In the genomic region with DNA sequence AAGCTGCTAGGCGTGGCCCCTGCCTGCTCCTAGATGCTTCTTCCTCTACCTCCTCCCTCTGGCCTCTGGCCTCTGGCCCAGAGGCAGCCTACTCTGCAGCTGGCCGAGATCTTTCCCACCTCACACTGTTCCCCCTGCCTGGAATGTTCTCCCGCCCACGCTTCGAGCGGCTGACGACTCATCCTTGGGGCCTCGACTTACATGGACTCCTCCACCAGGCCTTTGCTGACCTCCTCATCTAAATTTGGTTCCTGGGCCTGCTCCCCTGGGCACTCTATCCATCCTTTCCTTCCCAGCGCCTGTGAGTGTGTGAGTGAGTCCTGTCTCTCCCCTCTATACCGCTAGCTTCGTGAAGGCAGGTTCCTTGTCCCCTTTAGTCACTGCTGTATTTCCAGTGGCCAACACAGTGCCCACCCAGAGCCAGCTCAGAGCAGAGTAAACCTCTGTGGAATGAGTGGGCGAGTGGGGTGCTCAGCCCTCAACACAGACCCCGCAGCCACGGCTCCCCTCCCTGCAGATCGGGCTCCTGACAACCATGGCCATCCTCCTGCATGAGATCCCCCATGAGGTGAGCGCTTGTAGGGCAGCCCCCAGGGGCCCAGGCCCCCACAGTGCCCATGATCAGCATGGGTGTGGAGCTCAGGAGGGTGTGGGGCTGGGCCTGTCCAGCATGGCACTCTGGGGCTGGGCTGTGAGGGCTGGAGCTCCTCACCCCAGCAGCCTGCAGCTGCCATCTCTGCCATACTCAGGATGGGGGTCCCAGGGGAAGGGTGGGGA, we compare ENCODE assay signal across 12 cellular contexts. TPM values are rescaled to one million over a fixed set of nuclear protein-coding genes. Genes with fewer than 3 reads are reported as not detected.
DNase-seq lines count a peak whose midpoint lies in the region; ATAC-seq, FAIRE-seq and TF ChIP-seq lines count a peak whose summit lies in the region.
"Had no signal": no experiment of that assay in that cellular context is flagged by ENCODE, and none has a peak within 500 bp of the region (broad histone marks: within the 10 kb centered on the region; RNA-seq: fewer than 3 reads in every experiment).

No MANE protein-coding gene starts in this region.

- peak overlapping the region; percentile 65 for H3K9ac ChIP-seq in astrocyte (ENCODE audit: low read length)

- no peaks in the 10 kb centered on the region for H3K9me3 Mint-ChIP-seq in astrocyte (ENCODE audit: unreplicated experiment)
- H3K9me3 Mint-ChIP-seq in activated T-helper 2 cell treated with anti-CD3 and anti-CD28 coated beads, Interferon-gamma antibody, Interleukin-2, Interleukin-4, amounts not matched to agents 10 μg/mL and 5 μg/mL and 100 μg/mL, durations not matched to agents 14 hours and 24 hours and 36 hours, result no peaks in the 10 kb centered on the region

- H3K9me3 ChIP-seq in astrocyte (ENCODE audit: insufficient read depth, low read depth, low read length) (no peaks in the 10 kb centered on the region), SJCRH30 (replicated peaks) (no peaks in the 10 kb centered on the region)

- DNase-seq in HT1080 (ENCODE audit: low read depth), result peak; percentile 21
- DNase-seq in astrocyte (ENCODE audit: low read depth), result peak; percentile 75
- DNase-seq in kidney tubule cell (ENCODE audit: low spot score), result peak; percentile 44
- DNase-seq in stromal cell of bone marrow (ENCODE audit: low read depth), result peak; percentile 18
- DNase-seq in SJCRH30, result no peak
- DNase-seq in RPMI8226, result no peak
- no peak for DNase-seq in activated T-helper 2 cell treated with anti-CD3 and anti-CD28 coated beads, Interferon-gamma antibody, Interleukin-2, Interleukin-4, amounts not matched to agents 10 μg/mL and 5 μg/mL and 100 μg/mL, durations not matched to agents 14 hours and 24 hours and 36 hours (ENCODE audit: low spot score)
- DNase-seq: SHP77 treated with DMSO at 0.1 percent for 48 hours had no signal

- H4K20me1 ChIP-seq in astrocyte (ENCODE audit: insufficient read depth, low read length), result peaks cover 48% of the 10 kb centered on the region

- no peak overlapping the region for H2AFZ ChIP-seq in astrocyte (ENCODE audit: low read depth, low read length)

- ATAC-seq in GM19397 (IDR thresholded peaks at IDR 0.05; ENCODE audit: unreplicated experiment), result no peak

- peak overlapping the region; percentile 2 for H3K4me3 Mint-ChIP-seq in astrocyte (ENCODE audit: unreplicated experiment)
- no peak overlapping the region for H3K4me3 Mint-ChIP-seq in activated T-helper 2 cell treated with anti-CD3 and anti-CD28 coated beads, Interferon-gamma antibody, Interleukin-2, Interleukin-4, amounts not matched to agents 10 μg/mL and 5 μg/mL and 100 μg/mL, durations not matched to agents 14 hours and 24 hours and 36 hours (ENCODE audit: low read depth)

- H3K36me3 ChIP-seq in astrocyte (ENCODE audit: insufficient read depth, low read length), result peaks cover 25% of the 10 kb centered on the region
- H3K36me3 ChIP-seq in SJCRH30, result peaks cover 20% of the 10 kb centered on the region

- H3K4me1 Mint-ChIP-seq in astrocyte (ENCODE audit: low read depth, unreplicated experiment), result peaks cover 34% of the 10 kb centered on the region
- H3K4me1 Mint-ChIP-seq in activated T-helper 2 cell treated with anti-CD3 and anti-CD28 coated beads, Interferon-gamma antibody, Interleukin-2, Interleukin-4, amounts not matched to agents 10 μg/mL and 5 μg/mL and 100 μg/mL, durations not matched to agents 14 hours and 24 hours and 36 hours (ENCODE audit: low read depth), result peaks cover under 1% of the 10 kb centered on the region

- H3K27ac ChIP-seq in astrocyte (ENCODE audit: low read depth, low read length), result peak overlapping the region; percentile 42
- no peak overlapping the region for H3K27ac ChIP-seq in SJCRH30

- H3K4me2 ChIP-seq in astrocyte (ENCODE audit: low read length), result peak overlapping the region; percentile 32

- peak overlapping the region; percentile 77 for H3K27ac Mint-ChIP-seq in astrocyte (ENCODE audit: unreplicated experiment)
- no peak overlapping the region for H3K27ac Mint-ChIP-seq in activated T-helper 2 cell treated with anti-CD3 and anti-CD28 coated beads, Interferon-gamma antibody, Interleukin-2, Interleukin-4, amounts not matched to agents 10 μg/mL and 5 μg/mL and 100 μg/mL, durations not matched to agents 14 hours and 24 hours and 36 hours

- FAIRE-seq in astrocyte (lab: Jason Lieb, UNC), result no peak
- FAIRE-seq: islet of Langerhans had no signal

- H3K36me3 Mint-ChIP-seq in astrocyte (ENCODE audit: low read depth, unreplicated experiment), result peaks cover 13% of the 10 kb centered on the region
- peaks cover 24% of the 10 kb centered on the region for H3K36me3 Mint-ChIP-seq in activated T-helper 2 cell treated with anti-CD3 and anti-CD28 coated beads, Interferon-gamma antibody, Interleukin-2, Interleukin-4, amounts not matched to agents 10 μg/mL and 5 μg/mL and 100 μg/mL, durations not matched to agents 14 hours and 24 hours and 36 hours (ENCODE audit: low read depth)

- peaks cover 44% of the 10 kb centered on the region for H3K79me2 ChIP-seq in astrocyte (ENCODE audit: insufficient read depth, low read length)

- H3K4me1 ChIP-seq in astrocyte (ENCODE audit: insufficient read depth, low read length) (peaks cover 61% of the 10 kb centered on the region), SJCRH30 (peaks cover 26% of the 10 kb centered on the region)

- H3K27me3 ChIP-seq in astrocyte (ENCODE audit: insufficient read depth, low read length) (no peaks in the 10 kb centered on the region), SJCRH30 (no peaks in the 10 kb centered on the region)

- intact Hi-C loops in activated T-helper 2 cell treated with anti-CD3 and anti-CD28 coated beads, Interferon-gamma antibody, Interleukin-2, Interleukin-4, amounts not matched to agents 10 μg/mL and 5 μg/mL and 100 μg/mL, durations not matched to agents 14 hours and 24 hours and 36 hours (cut with micrococcal nuclease), result no loop called here

- H3K4me3 ChIP-seq in astrocyte (ENCODE audit: insufficient read depth, low read depth, low read length) (no peak overlapping the region), SJCRH30 (no peak overlapping the region)

- TF ChIP-seq CTCF in astrocyte (IDR thresholded peaks at IDR 0.05; ENCODE audit: insufficient read depth, low read depth, low read length), result no peak

- H3K27me3 Mint-ChIP-seq in astrocyte (ENCODE audit: low read depth, unreplicated experiment), result no peaks in the 10 kb centered on the region
- H3K27me3 Mint-ChIP-seq in activated T-helper 2 cell treated with anti-CD3 and anti-CD28 coated beads, Interferon-gamma antibody, Interleukin-2, Interleukin-4, amounts not matched to agents 10 μg/mL and 5 μg/mL and 100 μg/mL, durations not matched to agents 14 hours and 24 hours and 36 hours (ENCODE audit: low read depth), result no peaks in the 10 kb centered on the region

RNA-seq across cellular contexts. Expression of gene SLC39A13, which starts 5.7 kb away (rescaled TPM):
- total RNA-seq in HT1080 (2014; rRNA removed; shearing (Covaris generic)), result 51.9 and 69.9 TPM in 2 replicates
- 59.7 and 59.9 TPM in 2 replicates for polyA plus RNA-seq in HT1080 (2015; cell fraction: cytosol; rRNA removed)
- 176 and 192 TPM in 2 replicates for polyA plus RNA-seq in HT1080 (2015; cell fraction: nucleus; rRNA removed)
- 76.6 and 92.7 TPM in 2 replicates for total RNA-seq in astrocyte
- 17.3 and 24.4 TPM in 2 replicates for total RNA-seq in SJCRH30 (2014; rRNA removed; shearing (Covaris generic))
- 12.5 and 15.2 TPM in 2 replicates for total RNA-seq in activated T-helper 2 cell treated with anti-CD3 and anti-CD28 coated beads, Interferon-gamma antibody, Interleukin-2, Interleukin-4, amounts not matched to agents 10 μg/mL and 5 μg/mL and 100 μg/mL, durations not matched to agents 14 hours and 24 hours and 36 hours

RNA-seq across cellular contexts. Expression of gene PSMC3, which starts 12.1 kb away (rescaled TPM):
- total RNA-seq in HT1080 (2014; rRNA removed; shearing (Covaris generic)), result 222 and 245 TPM in 2 replicates
- polyA plus RNA-seq in HT1080 (2015; cell fraction: cytosol; rRNA removed), result 153 and 176 TPM in 2 replicates
- polyA plus RNA-seq in HT1080 (2015; cell fraction: nucleus; rRNA removed), result 175 and 182 TPM in 2 replicates
- 124 and 130 TPM in 2 replicates for total RNA-seq in astrocyte
- total RNA-seq in SJCRH30 (2014; rRNA removed; shearing (Covaris generic)), result 236 and 258 TPM in 2 replicates
- total RNA-seq in activated T-helper 2 cell treated with anti-CD3 and anti-CD28 coated beads, Interferon-gamma antibody, Interleukin-2, Interleukin-4, amounts not matched to agents 10 μg/mL and 5 μg/mL and 100 μg/mL, durations not matched to agents 14 hours and 24 hours and 36 hours, result 214 and 219 TPM in 2 replicates

RNA-seq across cellular contexts. Expression of gene RAPSN, which starts 34.8 kb away (rescaled TPM):
- not detected in 2 replicates for total RNA-seq in HT1080 (2014; rRNA removed; shearing (Covaris generic))
- not detected in 2 replicates for polyA plus RNA-seq in HT1080 (2015; cell fraction: cytosol; rRNA removed)
- 0.31 TPM in 1 of 2 replicates, not detected in the other for polyA plus RNA-seq in HT1080 (2015; cell fraction: nucleus; rRNA removed)
- total RNA-seq in astrocyte, result 0.86 and 0.96 TPM in 2 replicates
- total RNA-seq in SJCRH30 (2014; rRNA removed; shearing (Covaris generic)), result 91.3 and 93.5 TPM in 2 replicates
- 0.18 and 1.3 TPM in 2 replicates for total RNA-seq in activated T-helper 2 cell treated with anti-CD3 and anti-CD28 coated beads, Interferon-gamma antibody, Interleukin-2, Interleukin-4, amounts not matched to agents 10 μg/mL and 5 μg/mL and 100 μg/mL, durations not matched to agents 14 hours and 24 hours and 36 hours
- total RNA-seq: subcutaneous adipose tissue had no signal

RNA-seq across cellular contexts. Expression of gene SPI1, which starts 35.7 kb away (rescaled TPM):
- total RNA-seq in HT1080 (2014; rRNA removed; shearing (Covaris generic)), result not detected in 2 replicates
- not detected in 2 replicates for polyA plus RNA-seq in HT1080 (2015; cell fraction: cytosol; rRNA removed)
- not detected in 2 replicates for polyA plus RNA-seq in HT1080 (2015; cell fraction: nucleus; rRNA removed)
- total RNA-seq in astrocyte, result not detected in 2 replicates
- not detected in 2 replicates for total RNA-seq in SJCRH30 (2014; rRNA removed; shearing (Covaris generic))
- 0.11 TPM in 1 of 2 replicates, not detected in the other for total RNA-seq in activated T-helper 2 cell treated with anti-CD3 and anti-CD28 coated beads, Interferon-gamma antibody, Interleukin-2, Interleukin-4, amounts not matched to agents 10 μg/mL and 5 μg/mL and 100 μg/mL, durations not matched to agents 14 hours and 24 hours and 36 hours
- total RNA-seq: dermis microvascular lymphatic vessel endothelial cell had no signal

Comparison
In these comparisons a context has a peak if more than half of its experiments do, and no peak if none do; other contexts are left out.
1. DNase-seq: peak in HT1080 (single experiment), astrocyte (single experiment), kidney tubule cell (single experiment) and stromal cell of bone marrow (single experiment); none in SJCRH30 (0 of 2), RPMI8226 (single experiment) and activated T-helper 2 cell treated with anti-CD3 and anti-CD28 coated beads, Interferon-gamma antibody, Interleukin-2, Interleukin-4, amounts not matched to agents 10 μg/mL and 5 μg/mL and 100 μg/mL, durations not matched to agents 14 hours and 24 hours and 36 hours (single experiment).
2. RNA of gene RAPSN, which starts 34.8 kb away (total RNA-seq): 91.3 to 93.5 TPM in SJCRH30; 0.86 to 0.96 TPM in astrocyte, 0.18 to 1.3 TPM in activated T-helper 2 cell treated with anti-CD3 and anti-CD28 coated beads, Interferon-gamma antibody, Interleukin-2, Interleukin-4, amounts not matched to agents 10 μg/mL and 5 μg/mL and 100 μg/mL, durations not matched to agents 14 hours and 24 hours and 36 hours and not detected in HT1080; every median in the first group is over 10 times any median in the second.